Comparison of ENCODE assay signal across 10 cellular contexts in the genomic region with DNA sequence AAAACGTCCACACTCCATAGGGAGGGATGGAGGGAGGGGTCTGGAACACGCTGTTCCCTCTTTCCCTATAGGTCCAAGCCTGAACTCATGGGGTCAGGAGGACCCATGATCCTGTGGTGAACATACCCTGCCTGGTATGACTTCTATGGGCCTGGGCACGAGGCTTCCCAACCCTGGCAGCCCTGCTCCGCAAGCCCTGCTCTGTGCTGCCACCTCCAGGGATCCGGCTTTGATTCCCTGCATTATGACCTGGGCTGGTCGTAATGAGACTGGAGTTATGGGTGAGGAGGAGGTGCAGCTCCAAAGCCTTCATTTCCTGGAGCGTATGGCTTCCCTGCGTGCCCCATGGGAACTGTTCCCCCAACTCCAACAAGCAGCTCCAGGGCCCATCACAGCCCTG. TPM values are rescaled to one million over a fixed set of nuclear protein-coding genes. Genes with fewer than 3 reads are reported as not detected.
DNase-seq lines count a peak whose midpoint lies in the region; ATAC-seq and TF ChIP-seq lines count a peak whose summit lies in the region.
"Had no signal": no experiment of that assay in that cellular context is flagged by ENCODE, and none has a peak within 500 bp of the region (broad histone marks: within the 10 kb centered on the region; RNA-seq: fewer than 3 reads in every experiment).

No MANE protein-coding gene starts in this region.

- H3K79me2 ChIP-seq in trophoblast cell (ENCODE audit: control insufficient read depth, insufficient read depth, low read length, poor library complexity) = no peaks in the 10 kb centered on the region

- no peak overlapping the region for H2AK5ac ChIP-seq in trophoblast cell (ENCODE audit: low read length)

- H2AFZ ChIP-seq in trophoblast cell (ENCODE audit: insufficient read depth, low read length, poor library complexity) = no peak overlapping the region

- no peak overlapping the region for H3K14ac ChIP-seq in trophoblast cell (ENCODE audit: low read length)

- no peak overlapping the region for H3K27ac ChIP-seq in endodermal cell (ENCODE audit: low read depth, low read length)
- H3K27ac ChIP-seq in psoas muscle = no peak overlapping the region
- no peak overlapping the region for H3K27ac ChIP-seq in trophoblast cell (ENCODE audit: low read depth, low read length)

- H3K9me3 Mint-ChIP-seq in endodermal cell = no peaks in the 10 kb centered on the region
- H3K9me3 Mint-ChIP-seq: activated B cell treated with CpG ODN at 0.5 μM for 24 hours, IgD-negative memory B cell, memory B cell had no signal

- no peaks in the 10 kb centered on the region for H3K79me1 ChIP-seq in trophoblast cell (ENCODE audit: low read length)

- no peak overlapping the region for H3K18ac ChIP-seq in trophoblast cell (ENCODE audit: low read length)

- intact Hi-C loops in psoas muscle (cut with DNase I) = loop anchor here (5.0 kb wide), 2 partner anchors 41 to 121 kb away; no protein-coding TSS in a partner anchor

- H3K27me3 Mint-ChIP-seq in endodermal cell (ENCODE audit: insufficient read depth) = peaks cover 59% of the 10 kb centered on the region

- no peak overlapping the region for H3K4me2 ChIP-seq in trophoblast cell (ENCODE audit: low read length)

- no peak overlapping the region for H2BK12ac ChIP-seq in trophoblast cell (ENCODE audit: low read length)

- no peak overlapping the region for H3K4ac ChIP-seq in trophoblast cell (ENCODE audit: low read depth, low read length)

- DNase-seq in G401 (ENCODE audit: low spot score) (peak; percentile 83), NCI-H510A (lab: John Stamatoyannopoulos, UW) (peak; percentile 42), endodermal cell (peak; percentile 83), psoas muscle (peak in 1 of 2 donors; percentile 65), SKM-1 (lab: John Stamatoyannopoulos, UW; ENCODE audit: unreplicated experiment) (no peak), trophoblast cell (no peak)
- DNase-seq: activated B cell treated with CpG ODN at 0.5 μM for 24 hours had no signal

- H3K9me3 ChIP-seq in endodermal cell (ENCODE audit: control insufficient read depth, low read length) = no peaks in the 10 kb centered on the region
- H3K9me3 ChIP-seq in psoas muscle = no peaks in the 10 kb centered on the region
- peaks cover 2% of the 10 kb centered on the region for H3K9me3 ChIP-seq in trophoblast cell (ENCODE audit: insufficient read depth, low read depth, low read length)

- H3K9ac ChIP-seq in endodermal cell (ENCODE audit: extremely low read depth, low read length, poor library complexity, severe bottlenecking) (no peak overlapping the region), trophoblast cell (ENCODE audit: low read length) (no peak overlapping the region)

- WGBS in endodermal cell (ENCODE audit: insufficient coverage in 1 of 2, insufficient read length in 1 of 2), 2 experiments = 30% methylated on average over 6 to 8 of the region's 8 CpGs
- 7 to 10% (median 8%) methylated on average over 8 of the region's 8 CpGs for WGBS in psoas muscle, 3 donors
- no CpG with 5 or more reads among the region's 8 CpGs for WGBS in trophoblast cell (ENCODE audit: extremely low coverage, insufficient coverage, insufficient read length)

- in situ Hi-C loops in G401 (cut with HindIII; ENCODE audit: low sequenced_read_pairs) = no loop called here

- no peak overlapping the region for H2BK120ac ChIP-seq in trophoblast cell (ENCODE audit: insufficient read depth, low read length, poor library complexity)

- no peak overlapping the region for H4K12ac ChIP-seq in trophoblast cell (ENCODE audit: low read depth, low read length)

- no peak overlapping the region for H2BK5ac ChIP-seq in trophoblast cell (ENCODE audit: low read depth, low read length, poor library complexity)

- no peak overlapping the region for H4K8ac ChIP-seq in trophoblast cell (ENCODE audit: low read depth, low read length)

- H3K27me3 ChIP-seq in endodermal cell (ENCODE audit: control insufficient read depth, insufficient read depth, low read length, poor library complexity, severe bottlenecking) (peaks cover 63% of the 10 kb centered on the region), psoas muscle (ENCODE audit: insufficient read depth in 3 of 3, low read length in 2 of 3) (peaks cover 12 to 61% (median 14%) of the 10 kb centered on the region in 3 donors), trophoblast cell (ENCODE audit: insufficient read depth, low read length) (peaks cover 29% of the 10 kb centered on the region)

- no peaks in the 10 kb centered on the region for H3K36me3 ChIP-seq in endodermal cell (ENCODE audit: control insufficient read depth, insufficient read depth, low read length)
- H3K36me3 ChIP-seq in psoas muscle (ENCODE audit: insufficient read depth in 1 of 2, low read depth in 1 of 2) = no peaks in the 10 kb centered on the region
- H3K36me3 ChIP-seq in trophoblast cell (ENCODE audit: control insufficient read depth in 1 of 2, insufficient read depth in 2 of 2, low read length in 2 of 2) = no peaks in the 10 kb centered on the region

- H3K4me1 Mint-ChIP-seq in endodermal cell = peaks cover 5% of the 10 kb centered on the region
- H3K4me1 Mint-ChIP-seq: activated B cell treated with CpG ODN at 0.5 μM for 24 hours had no signal

- H3K4me3 ChIP-seq in endodermal cell (ENCODE audit: low read length) = no peak overlapping the region
- no peak overlapping the region for H3K4me3 ChIP-seq in psoas muscle
- no peak overlapping the region for H3K4me3 ChIP-seq in trophoblast cell (ENCODE audit: low read depth, low read length)

- no peak overlapping the region for H4K91ac ChIP-seq in trophoblast cell (ENCODE audit: low read depth, low read length)

- ATAC-seq in psoas muscle (peak; percentile 56 to 85 (median 70)), HG02981 (IDR thresholded peaks at IDR 0.05; ENCODE audit: unreplicated experiment) (no peak)

- H3K4me1 ChIP-seq in endodermal cell (ENCODE audit: control insufficient read depth, insufficient read depth, low read length) (no peaks in the 10 kb centered on the region), psoas muscle (no peaks in the 10 kb centered on the region), trophoblast cell (ENCODE audit: control insufficient read depth in 1 of 2, insufficient read depth in 2 of 2, low read length in 2 of 2) (no peaks in the 10 kb centered on the region)

- no peak overlapping the region for H3K4me3 Mint-ChIP-seq in endodermal cell
- H3K4me3 Mint-ChIP-seq: activated B cell treated with CpG ODN at 0.5 μM for 24 hours, IgD-negative memory B cell, memory B cell had no signal

- no peaks in the 10 kb centered on the region for H3K36me3 Mint-ChIP-seq in endodermal cell (ENCODE audit: low read depth)
- H3K36me3 Mint-ChIP-seq: memory B cell had no signal

- H3K27ac Mint-ChIP-seq in endodermal cell = no peak overlapping the region
- H3K27ac Mint-ChIP-seq: activated B cell treated with CpG ODN at 0.5 μM for 24 hours, memory B cell had no signal

- no peak overlapping the region for H3K23ac ChIP-seq in trophoblast cell (ENCODE audit: low read length)

- TF ChIP-seq CTCF in endodermal cell (conservative IDR thresholded peaks at IDR 0.05) (peak; percentile 71), psoas muscle (IDR thresholded peaks at IDR 0.05) (peak; percentile 26)

RNA-seq across cellular contexts. Expression of gene CDH22, which starts 54.9 kb away (rescaled TPM):
- total RNA-seq in G401 (2014; rRNA removed; shearing (Covaris generic)) = not detected in 2 replicates
- total RNA-seq in endodermal cell (under 1 TPM; 0.22 to 0.77 TPM), psoas muscle (1 to 10 TPM in 1 of 4 donors, under 1 TPM in 3; 0.11 to 1.4 (median 0.47) TPM)
- 0.68 TPM for polyA plus RNA-seq in endodermal cell (2013, experiment 1 of 2)
- polyA plus RNA-seq in endodermal cell (2013, experiment 2 of 2) = 0.83 TPM
- 1 to 10 TPM in 1 of 3 donors, under 1 TPM in 2; 0.17 to 1.2 (median 0.53) TPM for polyA plus RNA-seq in psoas muscle
- polyA plus RNA-seq in trophoblast cell (2013) = 0.01 TPM in 1 of 2 replicates, not detected in the other
- polyA plus RNA-seq: IgD-negative memory B cell had no signal

Comparison
In these comparisons a context has a peak if more than half of its experiments do, and no peak if none do; other contexts are left out.
1. DNase-seq: peak in G401 (single experiment), NCI-H510A (single experiment) and endodermal cell (single experiment); none in SKM-1 (single experiment) and trophoblast cell (0 of 2).